10 cellular contexts compared by ENCODE assay signal in the genomic region with DNA sequence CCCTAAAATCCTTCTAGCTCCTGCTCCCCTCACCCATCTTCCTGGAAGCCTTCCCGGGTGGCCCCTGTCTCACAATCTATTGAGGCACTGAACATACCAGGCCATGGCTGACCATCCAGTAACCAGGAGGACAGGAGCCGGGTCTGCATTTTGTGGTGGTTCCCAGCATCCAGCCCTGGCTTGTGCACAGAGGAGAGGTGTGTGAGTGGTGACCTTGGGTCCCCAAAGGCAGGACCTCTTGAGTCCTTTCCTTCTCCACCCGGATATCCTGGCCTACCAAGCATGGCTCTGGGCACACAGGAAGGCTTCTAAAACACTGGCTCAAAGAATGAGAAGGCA. TPM values are rescaled to one million over a fixed set of nuclear protein-coding genes. Genes with fewer than 3 reads are reported as not detected.
DNase-seq lines count a peak whose midpoint lies in the region; ATAC-seq and TF ChIP-seq lines count a peak whose summit lies in the region.
"Had no signal": no experiment of that assay in that cellular context is flagged by ENCODE, and none has a peak within 500 bp of the region (broad histone marks: within the 10 kb centered on the region; RNA-seq: fewer than 3 reads in every experiment).

No MANE protein-coding gene starts in this region.

- no peak for TF ChIP-seq CTCF in transverse colon (IDR thresholded peaks at IDR 0.05)

- CTCF ChIA-PET in activated naive CD4-positive, alpha-beta T cell treated with anti-CD3 and anti-CD28 coated beads, Interleukin-2, amount 10 ng/mL, durations not matched to agents 7 days and 5 days (lab: Charles Lee): interaction anchor here (15.9 to 23.0 kb wide), 2 partner anchors 4 to 11 kb away, joined by 880 read pairs; partner anchors contain the start of gene CSK

- DNase-seq in activated naive CD4-positive, alpha-beta T cell treated with anti-CD3 and anti-CD28 coated beads, Interleukin-2, amount 10 ng/mL, durations not matched to agents 7 days and 5 days: no peak
- DNase-seq in activated naive CD4-positive, alpha-beta T cell treated with Interleukin-2 at 50 U/mL for 16 hours: no peak
- no peak for DNase-seq in activated naive CD8-positive, alpha-beta T cell treated with anti-CD3 and anti-CD28 coated beads for 36 hours
- no peak for DNase-seq in transverse colon
- DNase-seq in glomerular visceral epithelial cell (ENCODE audit: extremely low spot score): no peak
- no peak for DNase-seq in putamen (ENCODE audit: low spot score)
- DNase-seq: NCI-H2081 treated with DMSO at 0.1 percent for 48 hours, retina had no signal

- peak overlapping the region; percentile 41 for H3K27ac ChIP-seq in mesodermal cell (ENCODE audit: low read depth, low read length, severe bottlenecking)
- peak overlapping the region; percentile 84 to 92 (median 86) for H3K27ac ChIP-seq in transverse colon

- H3K4me3 ChIP-seq in mesodermal cell (ENCODE audit: extremely low read depth, insufficient read depth, low read length, poor library complexity, severe bottlenecking) (no peak overlapping the region), transverse colon (peak overlapping the region in 1 of 4 donors; percentile 32)

- in situ Hi-C loops in transverse colon (cut with MboI; ENCODE audit: low pct_ligation_motif_present in 1 of 4, low pct_unique_long_range_greater_than_20kb in 1 of 4, low sequenced_read_pairs in 3 of 4): no loop called here

- TF ChIP-seq POLR2A in transverse colon (IDR thresholded peaks at IDR 0.05): no peak

- peak overlapping the region; percentile 99 for H3K27ac Mint-ChIP-seq in activated naive CD4-positive, alpha-beta T cell treated with anti-CD3 and anti-CD28 coated beads, Interleukin-2, amount 10 ng/mL, durations not matched to agents 7 days and 5 days
- H3K27ac Mint-ChIP-seq in activated naive CD8-positive, alpha-beta T cell treated with anti-CD3 and anti-CD28 coated beads for 36 hours: peak overlapping the region; percentile 99

- peaks cover 21% of the 10 kb centered on the region for H3K4me1 ChIP-seq in mesodermal cell (ENCODE audit: control insufficient read depth, insufficient read depth, low read length, poor library complexity, severe bottlenecking)
- peaks cover 57 to 91% (median 69%) of the 10 kb centered on the region in 4 donors for H3K4me1 ChIP-seq in transverse colon

- peak overlapping the region; percentile 91 for H3K4me3 Mint-ChIP-seq in activated naive CD4-positive, alpha-beta T cell treated with anti-CD3 and anti-CD28 coated beads, Interleukin-2, amount 10 ng/mL, durations not matched to agents 7 days and 5 days
- H3K4me3 Mint-ChIP-seq in activated naive CD8-positive, alpha-beta T cell treated with anti-CD3 and anti-CD28 coated beads for 36 hours: peak overlapping the region; percentile 89

- TF ChIP-seq EP300 in transverse colon (IDR thresholded peaks at IDR 0.05; ENCODE audit: low read depth): no peak

- no peaks in the 10 kb centered on the region for H3K9me3 Mint-ChIP-seq in activated naive CD4-positive, alpha-beta T cell treated with anti-CD3 and anti-CD28 coated beads, Interleukin-2, amount 10 ng/mL, durations not matched to agents 7 days and 5 days
- H3K9me3 Mint-ChIP-seq in activated naive CD8-positive, alpha-beta T cell treated with anti-CD3 and anti-CD28 coated beads for 36 hours: no peaks in the 10 kb centered on the region

- H3K27me3 Mint-ChIP-seq in activated naive CD4-positive, alpha-beta T cell treated with anti-CD3 and anti-CD28 coated beads, Interleukin-2, amount 10 ng/mL, durations not matched to agents 7 days and 5 days: no peaks in the 10 kb centered on the region
- no peaks in the 10 kb centered on the region for H3K27me3 Mint-ChIP-seq in activated naive CD8-positive, alpha-beta T cell treated with anti-CD3 and anti-CD28 coated beads for 36 hours

- peaks cover 84% of the 10 kb centered on the region for H3K4me1 Mint-ChIP-seq in activated naive CD4-positive, alpha-beta T cell treated with anti-CD3 and anti-CD28 coated beads, Interleukin-2, amount 10 ng/mL, durations not matched to agents 7 days and 5 days
- H3K4me1 Mint-ChIP-seq in activated naive CD8-positive, alpha-beta T cell treated with anti-CD3 and anti-CD28 coated beads for 36 hours: peaks cover 76% of the 10 kb centered on the region

- peaks cover 52% of the 10 kb centered on the region for H3K36me3 Mint-ChIP-seq in activated naive CD4-positive, alpha-beta T cell treated with anti-CD3 and anti-CD28 coated beads, Interleukin-2, amount 10 ng/mL, durations not matched to agents 7 days and 5 days
- peaks cover 51% of the 10 kb centered on the region for H3K36me3 Mint-ChIP-seq in activated naive CD8-positive, alpha-beta T cell treated with anti-CD3 and anti-CD28 coated beads for 36 hours

- 82 to 95% methylated on average over 3 of the region's 3 CpGs for WGBS in mesodermal cell (ENCODE audit: insufficient coverage in 2 of 2), 2 experiments
- WGBS in transverse colon (ENCODE audit: low coverage in 1 of 2), 2 donors: 0 to 23% methylated on average over 1 to 3 of the region's 3 CpGs

- intact Hi-C loops in transverse colon (cut with DNase I; ENCODE audit: low total_unique reads): no loop called here

- no peak for ATAC-seq in HG03135 (IDR thresholded peaks at IDR 0.05; ENCODE audit: unreplicated experiment)

- H3K9me3 ChIP-seq in mesodermal cell (ENCODE audit: control insufficient read depth, low read length): no peaks in the 10 kb centered on the region
- H3K9me3 ChIP-seq in transverse colon: no peaks in the 10 kb centered on the region

- H3K27me3 ChIP-seq in transverse colon: no peaks in the 10 kb centered on the region

- peaks cover 35% of the 10 kb centered on the region for H3K36me3 ChIP-seq in mesodermal cell (ENCODE audit: control insufficient read depth, insufficient read depth, low read length)
- H3K36me3 ChIP-seq in transverse colon: no peaks in the 10 kb centered on the region

RNA-seq across cellular contexts. Expression of gene CSK, which starts 7.8 kb away (rescaled TPM):
- 100 to 1,000 TPM; 308 to 310 TPM for total RNA-seq in activated naive CD8-positive, alpha-beta T cell treated with anti-CD3 and anti-CD28 coated beads for 36 hours
- 41.1 TPM for polyA plus RNA-seq in mesodermal cell (2013, experiment 1 of 2)
- 35.7 TPM for polyA plus RNA-seq in mesodermal cell (2013, experiment 2 of 2)
- total RNA-seq in transverse colon: 100 to 1,000 TPM in 1 of 4 donors, 10 to 100 TPM in 3; 59.7 to 176 (median 73.4) TPM

RNA-seq across cellular contexts. Expression of gene LMAN1L, which starts 22.9 kb away (rescaled TPM):
- under 1 TPM; 0.14 to 0.33 TPM for total RNA-seq in activated naive CD8-positive, alpha-beta T cell treated with anti-CD3 and anti-CD28 coated beads for 36 hours
- polyA plus RNA-seq in mesodermal cell (2013, experiment 1 of 2): not detected
- polyA plus RNA-seq in mesodermal cell (2013, experiment 2 of 2): not detected
- total RNA-seq in transverse colon: 10 to 100 TPM in 1 of 4 donors, not detected in 3; 20.2 TPM

RNA-seq across cellular contexts. Expression of gene CPLX3, which starts 36.7 kb away (rescaled TPM):
- under 1 TPM in 1 of 2 experiments, not detected in 1; 0.19 TPM for total RNA-seq in activated naive CD8-positive, alpha-beta T cell treated with anti-CD3 and anti-CD28 coated beads for 36 hours
- polyA plus RNA-seq in mesodermal cell (2013, experiment 1 of 2): not detected
- polyA plus RNA-seq in mesodermal cell (2013, experiment 2 of 2): not detected
- not detected for total RNA-seq in transverse colon

RNA-seq across cellular contexts. Expression of gene CYP1A2, which starts 41.1 kb away (rescaled TPM):
- not detected for total RNA-seq in activated naive CD8-positive, alpha-beta T cell treated with anti-CD3 and anti-CD28 coated beads for 36 hours
- polyA plus RNA-seq in mesodermal cell (2013, experiment 1 of 2): not detected
- not detected for polyA plus RNA-seq in mesodermal cell (2013, experiment 2 of 2)
- total RNA-seq in transverse colon: not detected

RNA-seq across cellular contexts. Expression of gene ULK3, which starts 53.2 kb away (rescaled TPM):
- total RNA-seq in activated naive CD8-positive, alpha-beta T cell treated with anti-CD3 and anti-CD28 coated beads for 36 hours: 10 to 100 TPM; 41.1 to 49.9 TPM
- polyA plus RNA-seq in mesodermal cell (2013, experiment 1 of 2): 23.7 TPM
- 17.1 TPM for polyA plus RNA-seq in mesodermal cell (2013, experiment 2 of 2)
- total RNA-seq in transverse colon: 100 to 1,000 TPM; 138 to 473 (median 312) TPM
